In the genomic region with DNA sequence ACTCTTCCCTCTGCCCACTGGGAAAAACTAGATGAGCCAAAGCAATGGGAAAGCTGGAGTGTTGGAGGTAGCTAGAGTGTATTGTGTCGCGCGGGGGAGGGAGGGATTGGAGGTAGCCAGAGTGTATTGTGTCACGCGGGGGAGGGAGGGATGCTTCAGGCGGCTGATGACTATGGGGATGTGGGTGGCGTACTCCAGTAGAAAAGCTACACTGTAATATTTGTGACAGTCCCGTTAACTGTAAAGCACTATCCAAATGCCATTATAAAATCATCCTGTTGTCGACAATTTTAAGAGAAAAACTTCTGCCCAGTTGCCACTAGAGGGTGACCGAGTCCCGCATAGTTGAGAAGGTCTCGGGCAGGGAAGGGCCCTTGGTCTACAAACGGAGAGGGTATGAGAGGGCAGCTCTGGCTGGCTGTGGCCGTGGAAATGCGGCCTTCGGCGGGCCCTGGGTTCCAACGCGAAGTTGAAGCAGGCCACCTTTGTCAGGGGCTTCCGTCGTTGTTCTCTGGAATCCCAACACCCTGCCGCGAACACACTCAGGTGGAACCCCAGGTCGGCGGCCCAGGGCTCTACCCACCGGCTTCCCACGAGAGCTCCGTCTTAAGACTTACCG, we compare ENCODE assay signal across 8 cellular contexts. TPM values are rescaled to one million over a fixed set of nuclear protein-coding genes. Genes with fewer than 3 reads are reported as not detected.
A peak's percentile ranks its signal among the peaks of the same experiment; 100 is the strongest.
DNase-seq lines count a peak whose midpoint lies in the region; ATAC-seq and TF ChIP-seq lines count a peak whose summit lies in the region.
"Had no signal": no experiment of that assay in that cellular context is flagged by ENCODE, and none has a peak within 500 bp of the region (broad histone marks: within the 10 kb centered on the region; RNA-seq: fewer than 3 reads in every experiment).

No MANE protein-coding gene starts in this region.

- no peak overlapping the region for H3K4me2 ChIP-seq in Karpas-422 (ENCODE audit: low read depth, low read length, poor library complexity, severe bottlenecking)
- no peak overlapping the region for H3K4me2 ChIP-seq in neuronal stem cell (ENCODE audit: insufficient read depth, low read length, poor library complexity, severe bottlenecking)

- no peak overlapping the region for H3K14ac ChIP-seq in neuronal stem cell (ENCODE audit: low read length)

- H4K20me1 ChIP-seq in Karpas-422 (ENCODE audit: insufficient read depth, low read depth, low read length): no peaks in the 10 kb centered on the region

- H3K18ac ChIP-seq in neuronal stem cell (ENCODE audit: low read length): no peak overlapping the region

- TF ChIP-seq POLR2A in Peyer's patch (IDR thresholded peaks at IDR 0.05): no peak

- H3K36me3 Mint-ChIP-seq in activated T-cell treated with anti-CD3 and anti-CD28 coated beads, Interleukin-2, amount 50 U/mL, for 72 hours (ENCODE audit: insufficient read depth in 2 of 2): no peaks in the 10 kb centered on the region

- H4K8ac ChIP-seq in neuronal stem cell (ENCODE audit: low read depth, low read length): no peak overlapping the region

- H2AFZ ChIP-seq in Karpas-422 (ENCODE audit: low read length) (no peak overlapping the region), neuronal stem cell (ENCODE audit: low read length) (peak overlapping the region; percentile 89)

- no peak overlapping the region for H3K27ac Mint-ChIP-seq in activated T-cell treated with anti-CD3 and anti-CD28 coated beads, Interleukin-2, amount 50 U/mL, for 72 hours

- no peak overlapping the region for H2BK120ac ChIP-seq in neuronal stem cell (ENCODE audit: low read depth, low read length)

- H2AK5ac ChIP-seq in neuronal stem cell (ENCODE audit: low read depth, low read length): no peak overlapping the region

- no peak overlapping the region for H3K23ac ChIP-seq in neuronal stem cell (ENCODE audit: low read depth, low read length, poor library complexity)

- H3K4me3 ChIP-seq in Karpas-422 (ENCODE audit: low read length) (no peak overlapping the region), Peyer's patch (no peak overlapping the region), fibroblast of the aortic adventitia (ENCODE audit: low read depth, low read length) (no peak overlapping the region), neuronal stem cell (ENCODE audit: low read length in 2 of 2) (no peak overlapping the region)
- H3K4me3 ChIP-seq: skin epidermis had no signal

- H3K4me1 Mint-ChIP-seq in activated T-cell treated with anti-CD3 and anti-CD28 coated beads, Interleukin-2, amount 50 U/mL, for 72 hours (ENCODE audit: low read depth): no peaks in the 10 kb centered on the region

- H3K4ac ChIP-seq in neuronal stem cell (ENCODE audit: low read length): no peak overlapping the region

- peak; percentile 86 to 89 for ATAC-seq in activated T-cell treated with anti-CD3 and anti-CD28 coated beads, Interleukin-2, amount 50 U/mL, for 72 hours (replicated peaks in 1 of 2)

- H3K9me3 ChIP-seq in Karpas-422 (ENCODE audit: low read length) (no peaks in the 10 kb centered on the region), Peyer's patch (no peaks in the 10 kb centered on the region), neuronal stem cell (replicated peaks in 1 of 2; ENCODE audit: control insufficient read depth in 2 of 2, insufficient read depth in 1 of 2, low read depth in 1 of 2, low read length in 2 of 2) (no peaks in the 10 kb centered on the region)

- H2BK5ac ChIP-seq in neuronal stem cell (ENCODE audit: low read length): no peak overlapping the region

- H3K4me3 Mint-ChIP-seq in activated T-cell treated with anti-CD3 and anti-CD28 coated beads, Interleukin-2, amount 50 U/mL, for 72 hours: no peak overlapping the region

- no peaks in the 10 kb centered on the region for H3K9me2 ChIP-seq in Karpas-422 (replicated peaks; ENCODE audit: insufficient read depth, low read length)

- no peak overlapping the region for H2BK15ac ChIP-seq in neuronal stem cell (ENCODE audit: low read length)

- peaks cover 14% of the 10 kb centered on the region for H3K27me3 Mint-ChIP-seq in activated T-cell treated with anti-CD3 and anti-CD28 coated beads, Interleukin-2, amount 50 U/mL, for 72 hours (ENCODE audit: low read depth)

- no peaks in the 10 kb centered on the region for H3K4me1 ChIP-seq in Karpas-422 (ENCODE audit: low read length)
- peaks cover 0 to 12% (median 2%) of the 10 kb centered on the region in 4 donors for H3K4me1 ChIP-seq in Peyer's patch
- H3K4me1 ChIP-seq in neuronal stem cell (ENCODE audit: control insufficient read depth in 2 of 2, insufficient read depth in 1 of 2, low read depth in 1 of 2, low read length in 2 of 2): peaks cover 2 to 4% of the 10 kb centered on the region in 2 donors

- no peaks in the 10 kb centered on the region for H3K79me1 ChIP-seq in neuronal stem cell (ENCODE audit: low read depth, low read length)

- no peaks in the 10 kb centered on the region for H3K27me3 ChIP-seq in Karpas-422 (ENCODE audit: low read length)
- no peaks in the 10 kb centered on the region for H3K27me3 ChIP-seq in Peyer's patch
- peaks cover 0 to 17% (median 0%) of the 10 kb centered on the region in 3 experiments for H3K27me3 ChIP-seq in neuronal stem cell (ENCODE audit: control insufficient read depth in 3 of 3, insufficient read depth in 3 of 3, low read depth in 1 of 3, low read length in 3 of 3)

- no peak overlapping the region for H2BK12ac ChIP-seq in neuronal stem cell (ENCODE audit: low read length)

- TF ChIP-seq CTCF in GM12872 (IDR thresholded peaks at IDR 0.05; ENCODE audit: insufficient read depth, low read depth, low read length): peak; percentile 84
- peak; percentile 50 to 94 (median 88) for TF ChIP-seq CTCF in Peyer's patch (IDR thresholded peaks at IDR 0.05)
- TF ChIP-seq CTCF in fibroblast of the aortic adventitia (IDR thresholded peaks at IDR 0.05; ENCODE audit: insufficient read depth, low read length): peak; percentile 87

- H4K91ac ChIP-seq in neuronal stem cell (ENCODE audit: low read depth, low read length, poor library complexity): no peak overlapping the region

- WGBS in neuronal stem cell (ENCODE audit: extremely low coverage in 2 of 2, insufficient read length in 2 of 2, insufficient replicate concordance in 1 of 2), 2 donors: no CpG with 5 or more reads among the region's 29 CpGs

- no peaks in the 10 kb centered on the region for H3K36me3 ChIP-seq in Karpas-422 (ENCODE audit: insufficient read depth, low read length)
- H3K36me3 ChIP-seq in Peyer's patch: no peaks in the 10 kb centered on the region
- no peaks in the 10 kb centered on the region for H3K36me3 ChIP-seq in neuronal stem cell (replicated peaks in 1 of 2; ENCODE audit: control insufficient read depth in 2 of 2, insufficient read depth in 2 of 2, low read length in 2 of 2)

- H3K9me3 Mint-ChIP-seq in activated T-cell treated with anti-CD3 and anti-CD28 coated beads, Interleukin-2, amount 50 U/mL, for 72 hours: no peaks in the 10 kb centered on the region

- H3K79me2 ChIP-seq in Karpas-422 (ENCODE audit: low read length): no peaks in the 10 kb centered on the region

- DNase-seq in Karpas-422 (peak; percentile 95), Peyer's patch (peak; percentile 61 to 88 (median 78)), fibroblast of the aortic adventitia (ENCODE audit: low read depth) (peak; percentile 86), neuronal stem cell (ENCODE audit: low spot score) (peak; percentile 67), substantia nigra (lab: John Stamatoyannopoulos, UW) (peak in 47 of 49 donors; percentile 12 to 82 (median 62))
- DNase-seq in activated T-cell treated with anti-CD3 and anti-CD28 coated beads, Interleukin-2, amount 50 U/mL, for 72 hours: peak; percentile 69 to 73

- no peak overlapping the region for H3K9ac ChIP-seq in Karpas-422 (ENCODE audit: low read length)
- H3K9ac ChIP-seq in neuronal stem cell (ENCODE audit: low read depth, low read length, poor library complexity): no peak overlapping the region

- H3K27ac ChIP-seq in Karpas-422 (ENCODE audit: low read length) (no peak overlapping the region), Peyer's patch (no peak overlapping the region), neuronal stem cell (replicated peaks; ENCODE audit: low read length) (no peak overlapping the region), substantia nigra (ENCODE audit: low read depth, low read length, poor library complexity, severe bottlenecking) (no peak overlapping the region)

RNA-seq across cellular contexts. Expression of a gene that starts 15.1 kb away (rescaled TPM):
- total RNA-seq in Karpas-422 (2014; rRNA removed; shearing (Covaris generic); ENCODE audit: low replicate concordance): not detected in 2 replicates
- 10 to 100 TPM; 19.7 to 40.3 (median 33.6) TPM for total RNA-seq in Peyer's patch
- total RNA-seq in activated T-cell treated with anti-CD3 and anti-CD28 coated beads, Interleukin-2, amount 50 U/mL, for 72 hours: 1 to 10 TPM in 1 of 2 donors, under 1 TPM in 1; 0.84 to 1.4 TPM
- total RNA-seq in fibroblast of the aortic adventitia (ENCODE audit: low replicate concordance): 1.8 and 2.8 TPM in 2 replicates
- 0.07 TPM for polyA plus RNA-seq in neuronal stem cell (2013, experiment 1 of 2)
- 0.06 TPM for polyA plus RNA-seq in neuronal stem cell (2013, experiment 2 of 2)
